Comparison of ENCODE assay signal across 22 cellular contexts in genomic region chr13:105937451-105937850, GRCh38.
DNase-seq lines count a peak whose midpoint lies in the region; ATAC-seq lines count a peak whose summit lies in the region.
"Had no signal": no experiment of that assay in that cellular context is flagged by ENCODE, and none has a peak within 500 bp of the region (broad histone marks: within the 10 kb centered on the region; RNA-seq: fewer than 3 reads in every experiment).

No MANE protein-coding gene starts in this region.

- no peak for ATAC-seq in GM19467 (IDR thresholded peaks at IDR 0.05; ENCODE audit: unreplicated experiment)
- ATAC-seq: esophagus mucosa, HepG2, Panc1 had no signal

- DNase-seq in NCI-H524 (lab: John Stamatoyannopoulos, UW) (peak; percentile 44 to 73), NCI-H524 treated with DMSO at 0.1 percent for 48 hours (lab: John Stamatoyannopoulos, UW) (no peak), M059J (ENCODE audit: low read depth) (peak; percentile 33), cerebellum (ENCODE audit: low spot score) (peak; percentile 70), renal cortical epithelial cell (ENCODE audit: low read depth) (peak; percentile 23), activated gamma-delta T cell (lab: John Stamatoyannopoulos, UW) (no peak)
- no peak for DNase-seq in activated naive CD4-positive, alpha-beta T cell (lab: John Stamatoyannopoulos, UW)
- DNase-seq: activated T-cell treated with anti-CD3 and anti-CD28 coated beads for 4 hours; CD4-positive, alpha-beta T cell; dorsolateral prefrontal cortex; heart left ventricle; kidney; MG63; midbrain; NCI-H2029; NCI-H526; stimulated activated naive CD4-positive, alpha-beta T cell treated with Interleukin-2 at 50 U/mL for 16 hours; upper lobe of left lung had no signal

Comparison
In these comparisons a context has a peak if more than half of its experiments do, and no peak if none do; other contexts are left out.
1. DNase-seq: peak in NCI-H524 (2 of 2), M059J (single experiment), cerebellum (single experiment) and renal cortical epithelial cell (single experiment); none in NCI-H524 treated with DMSO at 0.1 percent for 48 hours (single experiment), activated gamma-delta T cell (single experiment) and activated naive CD4-positive, alpha-beta T cell (0 of 4).